ENCODE assay signal across 8 cellular contexts in the genomic region with DNA sequence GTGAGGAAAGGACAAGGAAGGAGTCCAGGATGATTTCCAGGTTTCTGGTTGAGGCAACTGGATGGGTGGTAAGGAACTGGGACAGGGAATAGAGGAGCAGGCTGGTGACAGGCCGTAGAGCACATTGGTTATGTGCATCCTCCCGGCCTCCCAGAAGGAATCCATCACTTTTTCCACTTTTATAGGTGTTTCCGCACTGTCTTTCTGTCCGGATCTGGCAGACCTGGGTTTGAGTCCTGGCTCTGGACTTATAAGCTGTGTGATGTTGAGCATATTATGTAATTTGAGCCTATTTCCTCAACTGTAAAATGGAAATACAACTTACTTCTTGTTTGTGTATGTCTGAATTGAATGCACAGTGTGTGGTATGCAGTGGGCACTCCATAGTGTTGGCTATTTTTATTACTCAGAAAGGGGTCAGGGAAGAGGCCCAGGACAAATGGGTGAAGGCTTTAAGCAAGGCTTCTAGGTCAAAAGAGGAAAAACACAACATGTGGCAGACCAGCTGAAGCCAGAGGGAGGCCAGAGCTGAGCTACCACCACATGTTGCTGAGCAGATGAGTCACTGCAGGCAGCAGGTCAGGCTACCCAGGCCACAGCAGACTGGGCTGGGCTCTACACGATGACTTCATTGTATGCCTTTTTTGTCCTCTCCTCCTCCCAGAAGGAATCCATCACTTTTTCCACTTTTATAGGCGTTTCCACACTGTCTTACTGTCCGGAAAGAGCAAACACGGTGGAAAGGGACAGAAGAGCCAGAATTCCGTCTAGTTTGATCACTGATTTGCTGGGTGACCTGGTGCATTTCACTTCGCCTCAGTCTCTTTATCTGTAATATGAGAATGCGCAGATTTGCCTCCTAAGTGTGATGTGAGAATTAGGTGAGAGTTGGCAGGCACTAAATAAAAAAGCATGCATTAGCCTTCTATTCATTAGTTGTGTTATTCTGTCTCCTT. TPM values are rescaled to one million over a fixed set of nuclear protein-coding genes. Genes with fewer than 3 reads are reported as not detected.
DNase-seq lines count a peak whose midpoint lies in the region; ATAC-seq, FAIRE-seq and TF ChIP-seq lines count a peak whose summit lies in the region.

No MANE protein-coding gene starts in this region.

- ATAC-seq in activated T-cell treated with anti-CD3 and anti-CD28 coated beads, Interleukin-2, amount 50 U/mL, for 72 hours (replicated peaks in 1 of 2) = peak; percentile 56 to 67
- no peak for ATAC-seq in HG03139 (IDR thresholded peaks at IDR 0.05; ENCODE audit: unreplicated experiment)

- peaks cover 6 to 7% of the 10 kb centered on the region in 2 donors for H3K36me3 Mint-ChIP-seq in activated T-cell treated with anti-CD3 and anti-CD28 coated beads, Interleukin-2, amount 50 U/mL, for 72 hours (ENCODE audit: insufficient read depth in 2 of 2)
- H3K36me3 Mint-ChIP-seq in nephron progenitor cell (ENCODE audit: low read depth) = peaks cover 20% of the 10 kb centered on the region

- no peaks in the 10 kb centered on the region for H3K27me3 Mint-ChIP-seq in activated T-cell treated with anti-CD3 and anti-CD28 coated beads, Interleukin-2, amount 50 U/mL, for 72 hours (ENCODE audit: low read depth)
- peaks cover 8% of the 10 kb centered on the region for H3K27me3 Mint-ChIP-seq in nephron progenitor cell (ENCODE audit: low read depth, poor library complexity)

- H3K4me3 Mint-ChIP-seq in activated T-cell treated with anti-CD3 and anti-CD28 coated beads, Interleukin-2, amount 50 U/mL, for 72 hours = peak overlapping the region; percentile 80 to 90
- H3K4me3 Mint-ChIP-seq in nephron progenitor cell = peak overlapping the region; percentile 92

- DNase-seq in DMS53 treated with DMSO at 0.1 percent for 48 hours (lab: John Stamatoyannopoulos, UW; ENCODE audit: unreplicated experiment) (peak; percentile 91), HEK293T (ENCODE audit: extremely low spot score) (peak; percentile 69), NCI-H510A (lab: John Stamatoyannopoulos, UW) (peak; percentile 54), frontal cortex (ENCODE audit: low spot score in 2 of 2) (peak; percentile 42 to 79), nephron progenitor cell (peak; percentile 27), activated gamma-delta T cell treated with Interleukin-2 at 50 U/mL for 16 hours (no peak)
- DNase-seq in activated T-cell treated with anti-CD3 and anti-CD28 coated beads, Interleukin-2, amount 50 U/mL, for 72 hours = peak; percentile 37 to 54

- TF ChIP-seq CTCF in nephron progenitor cell (IDR thresholded peaks at IDR 0.05) = no peak

- CTCF ChIA-PET in HEK293T (lab: Yijun Ruan, JAX) = interaction anchor here (0.6 kb wide), 2 partner anchors 10 to 75 kb away, joined by 3 to 7 read pairs; no protein-coding TSS in a partner anchor

- peaks cover 30% of the 10 kb centered on the region for H3K4me1 Mint-ChIP-seq in activated T-cell treated with anti-CD3 and anti-CD28 coated beads, Interleukin-2, amount 50 U/mL, for 72 hours (ENCODE audit: low read depth)
- peaks cover 46% of the 10 kb centered on the region for H3K4me1 Mint-ChIP-seq in nephron progenitor cell

- peak overlapping the region; percentile 71 for H3K27ac Mint-ChIP-seq in activated T-cell treated with anti-CD3 and anti-CD28 coated beads, Interleukin-2, amount 50 U/mL, for 72 hours
- H3K27ac Mint-ChIP-seq in nephron progenitor cell = peak overlapping the region; percentile 88

- no peaks in the 10 kb centered on the region for H3K9me3 Mint-ChIP-seq in activated T-cell treated with anti-CD3 and anti-CD28 coated beads, Interleukin-2, amount 50 U/mL, for 72 hours
- H3K9me3 Mint-ChIP-seq in nephron progenitor cell = peaks cover 3% of the 10 kb centered on the region

- POLR2A ChIA-PET in HEK293T (lab: Yijun Ruan, JAX) = interaction anchor here (0.8 to 2.3 kb wide), 5 partner anchors 13 to 114 kb away, joined by 3 to 8 read pairs (median 5); no protein-coding TSS in a partner anchor

- FAIRE-seq in frontal cortex (lab: Jason Lieb, UNC) = no peak

TF ChIP-seq in HEK293T, 16 proteins besides CTCF, POLR2A, EP300 and RAD21:
- no peak for TF ChIP-seq FOXK2 (IDR thresholded peaks at IDR 0.05)
- peak; percentile 48 for TF ChIP-seq L3MBTL2 (conservative IDR thresholded peaks at IDR 0.05)

RNA-seq across cellular contexts. Expression of a gene that starts 0.8 kb away (rescaled TPM):
- total RNA-seq in activated T-cell treated with anti-CD3 and anti-CD28 coated beads, Interleukin-2, amount 50 U/mL, for 72 hours = 10 to 100 TPM; 20.7 to 21.0 TPM
- total RNA-seq in frontal cortex = 45.2 TPM

RNA-seq across cellular contexts. Expression of a gene that starts 52.2 kb away (rescaled TPM):
- total RNA-seq in activated T-cell treated with anti-CD3 and anti-CD28 coated beads, Interleukin-2, amount 50 U/mL, for 72 hours = 10 to 100 TPM; 19.1 to 20.3 TPM
- 10.2 TPM for total RNA-seq in frontal cortex
